Comparison of ENCODE assay signal across 8 cellular contexts in genomic region chr2:10668402-10669012, GRCh38. TPM values are rescaled to one million over a fixed set of nuclear protein-coding genes. Genes with fewer than 3 reads are reported as not detected.
A peak's percentile ranks its signal among the peaks of the same experiment; 100 is the strongest.
DNase-seq lines count a peak whose midpoint lies in the region; ATAC-seq and TF ChIP-seq lines count a peak whose summit lies in the region.

No MANE protein-coding gene starts in this region.

- H3K27me3 ChIP-seq in foreskin keratinocyte = no peaks in the 10 kb centered on the region

- no peak overlapping the region for H3K27ac ChIP-seq in foreskin keratinocyte

- no peak for ATAC-seq in foreskin keratinocyte

- peak; percentile 46 for DNase-seq in A172 (ENCODE audit: low spot score)
- peak; percentile 62 for DNase-seq in EL
- DNase-seq in NCI-H1105 (lab: John Stamatoyannopoulos, UW) = peak; percentile 22
- peak; percentile 6 for DNase-seq in T follicular helper cell (ENCODE audit: low read depth)
- DNase-seq in foreskin keratinocyte = peak in 1 of 2 donors; percentile 29
- no peak for DNase-seq in retinal pigment epithelial cell (ENCODE audit: low read depth)
- DNase-seq in mesenteric fat pad (ENCODE audit: low spot score) = no peak
- DNase-seq in OCI-M2 (lab: John Stamatoyannopoulos, UW; ENCODE audit: unreplicated experiment) = no peak

- TF ChIP-seq CTCF in foreskin keratinocyte (conservative IDR thresholded peaks at IDR 0.05) = peak; percentile 86
- peak; percentile 72 for TF ChIP-seq CTCF in retinal pigment epithelial cell (conservative IDR thresholded peaks at IDR 0.05; ENCODE audit: low read depth, low read length)

- H3K4me1 ChIP-seq in foreskin keratinocyte = no peaks in the 10 kb centered on the region

- no peak overlapping the region for H3K4me3 ChIP-seq in retinal pigment epithelial cell (ENCODE audit: low read length)

RNA-seq across cellular contexts. Expression of gene NOL10, which starts 21.3 kb away (rescaled TPM):
- 56.4 and 57.2 TPM in 2 replicates for total RNA-seq in A172 (2014; rRNA removed; shearing (Covaris generic))
- 32.8 and 37.3 TPM in 2 replicates for total RNA-seq in foreskin keratinocyte
- polyA plus RNA-seq in foreskin keratinocyte = 16.9 and 22.7 TPM in 2 replicates
- 28.6 TPM for total RNA-seq in mesenteric fat pad

RNA-seq across cellular contexts. Expression of gene ATP6V1C2, which starts 52.9 kb away (rescaled TPM):
- 0.14 and 0.16 TPM in 2 replicates for total RNA-seq in A172 (2014; rRNA removed; shearing (Covaris generic))
- total RNA-seq in foreskin keratinocyte (0.07 TPM in 2 replicates), mesenteric fat pad (1.4 TPM)
- 0.13 and 0.16 TPM in 2 replicates for polyA plus RNA-seq in foreskin keratinocyte

Comparison
In these comparisons a context has a peak if more than half of its experiments do, and no peak if none do; other contexts are left out.
1. DNase-seq: peak in A172 (single experiment), EL (single experiment), NCI-H1105 (single experiment) and T follicular helper cell (single experiment); none in retinal pigment epithelial cell (single experiment), mesenteric fat pad (single experiment) and OCI-M2 (single experiment).